ENCODE assay signal across 17 cellular contexts in genomic region chr11:41414771-41415440, GRCh38. TPM values are rescaled to one million over a fixed set of nuclear protein-coding genes. Genes with fewer than 3 reads are reported as not detected.
A peak's percentile ranks its signal among the peaks of the same experiment; 100 is the strongest.
DNase-seq lines count a peak whose midpoint lies in the region; ATAC-seq, FAIRE-seq and TF ChIP-seq lines count a peak whose summit lies in the region.
"Had no signal": no experiment of that assay in that cellular context is flagged by ENCODE, and none has a peak within 500 bp of the region (broad histone marks: within the 10 kb centered on the region; RNA-seq: fewer than 3 reads in every experiment).

No MANE protein-coding gene starts in this region.

- in situ Hi-C loops in GM12878 (cut with MboI), result no loop called here

- H3K4me1 ChIP-seq in MM.1S (ENCODE audit: low read length) (peaks cover 23% of the 10 kb centered on the region), OCI-LY3 (ENCODE audit: low read length) (peaks cover 29% of the 10 kb centered on the region), GM12878 (ENCODE audit: control insufficient read depth, insufficient read depth, low read length) (no peaks in the 10 kb centered on the region)

- H3K9me3 ChIP-seq in MM.1S (replicated peaks; ENCODE audit: insufficient read depth, low read length), result no peaks in the 10 kb centered on the region
- no peaks in the 10 kb centered on the region for H3K9me3 ChIP-seq in OCI-LY3 (ENCODE audit: insufficient read depth, low read length)
- H3K9me3 ChIP-seq in GM12878 (replicated peaks; ENCODE audit: control insufficient read depth, insufficient read depth, low read length), result no peaks in the 10 kb centered on the region
- H3K9me3 ChIP-seq: BLaER1 treated with 17β-estradiol and CSF1 and Interleukin-3, amounts not matched to agents 10 nM and 100 nM had no signal

- no peak for TF ChIP-seq POLR2A in GM12878 (IDR thresholded peaks at IDR 0.05; ENCODE audit: low read depth, low read length)

- no peak overlapping the region for H3K4me3 ChIP-seq in MM.1S (ENCODE audit: low read length)
- H3K4me3 ChIP-seq in OCI-LY3 (ENCODE audit: low read length), result no peak overlapping the region
- H3K4me3 ChIP-seq in GM12878, result no peak overlapping the region
- H3K4me3 ChIP-seq: BLaER1 treated with 17β-estradiol and CSF1 and Interleukin-3, amounts not matched to agents 10 nM and 100 nM had no signal

- H3K36me3 ChIP-seq in MM.1S (replicated peaks; ENCODE audit: insufficient read depth, low read length) (no peaks in the 10 kb centered on the region), OCI-LY3 (replicated peaks; ENCODE audit: low read depth, low read length) (no peaks in the 10 kb centered on the region), GM12878 (ENCODE audit: control insufficient read depth in 2 of 2, insufficient read depth in 2 of 2, low read length in 1 of 2) (no peaks in the 10 kb centered on the region)
- H3K36me3 ChIP-seq: BLaER1 treated with 17β-estradiol and CSF1 and Interleukin-3, amounts not matched to agents 10 nM and 100 nM had no signal

- POLR2A ChIA-PET in GM12878 (lab: Charles Lee), result interaction anchor here (1.6 kb wide), 1 partner anchor 11 kb away, joined by 4 read pairs; no protein-coding TSS in a partner anchor

- H3K9ac ChIP-seq in MM.1S (ENCODE audit: low read length) (no peak overlapping the region), OCI-LY3 (ENCODE audit: low read length) (no peak overlapping the region), GM12878 (ENCODE audit: control insufficient read depth, insufficient read depth, low read length) (no peak overlapping the region)
- H3K9ac ChIP-seq: BLaER1 treated with 17β-estradiol and CSF1 and Interleukin-3, amounts not matched to agents 10 nM and 100 nM had no signal

- H3K27me3 ChIP-seq in MM.1S (replicated peaks; ENCODE audit: insufficient read depth, low read length) (peaks cover 12% of the 10 kb centered on the region; the same call in 1 of the 2 replicates), OCI-LY3 (ENCODE audit: low read depth, low read length) (no peaks in the 10 kb centered on the region), GM12878 (replicated peaks in 1 of 2; ENCODE audit: control insufficient read depth in 2 of 2, insufficient read depth in 2 of 2, low read length in 1 of 2) (no peaks in the 10 kb centered on the region; a peak in 1 of 4 replicates)
- H3K27me3 ChIP-seq: BLaER1 treated with 17β-estradiol and CSF1 and Interleukin-3, amounts not matched to agents 10 nM and 100 nM had no signal

- ATAC-seq in GM12878 (no peak; the same call in 2 of the 3 replicates), HG02970 (IDR thresholded peaks at IDR 0.05; ENCODE audit: low FRiP score, unreplicated experiment) (no peak), GM21360 (IDR thresholded peaks at IDR 0.05; ENCODE audit: unreplicated experiment) (no peak)

- H4K20me1 ChIP-seq in MM.1S (ENCODE audit: insufficient read depth, low read length), result no peaks in the 10 kb centered on the region
- H4K20me1 ChIP-seq in OCI-LY3 (ENCODE audit: insufficient read depth, low read length), result no peaks in the 10 kb centered on the region
- no peaks in the 10 kb centered on the region for H4K20me1 ChIP-seq in GM12878 (ENCODE audit: control insufficient read depth, insufficient read depth)
- H4K20me1 ChIP-seq: BLaER1 treated with 17β-estradiol and CSF1 and Interleukin-3, amounts not matched to agents 10 nM and 100 nM had no signal

- TF ChIP-seq EP300 in GM12878 (IDR thresholded peaks at IDR 0.05; ENCODE audit: borderline replicate concordance in 1 of 2, control insufficient read depth in 1 of 2, low read depth in 2 of 2, low read length in 2 of 2), result no peak

- FAIRE-seq in GM12878 (lab: Jason Lieb, UNC), result no peak

- WGBS in GM12878 (ENCODE audit: insufficient coverage, insufficient replicate concordance, low lambda C conversion rate, missing lambda C conversion rate), result 2% methylated on average over 4 of the region's 4 CpGs

- SMC1A ChIA-PET in GM12878 (lab: Charles Lee; ENCODE audit: uncharacterized antibody, unreplicated experiment), result interaction anchor here (0.6 to 2.2 kb wide), 7 partner anchors 11 to 106 kb away, joined by 3 to 12 read pairs (median 4); no protein-coding TSS in a partner anchor

- no peak overlapping the region for H2AFZ ChIP-seq in MM.1S (ENCODE audit: low read length)
- H2AFZ ChIP-seq in OCI-LY3 (ENCODE audit: low read depth, low read length), result no peak overlapping the region
- no peak overlapping the region for H2AFZ ChIP-seq in GM12878 (ENCODE audit: control insufficient read depth, low read depth, low read length)

- peak overlapping the region; percentile 46; the same call in 1 of the 2 replicates for H3K4me2 ChIP-seq in MM.1S (ENCODE audit: low read depth, low read length)
- H3K4me2 ChIP-seq in OCI-LY3 (ENCODE audit: low read length), result peak overlapping the region; percentile 59
- H3K4me2 ChIP-seq in GM12878 (ENCODE audit: control insufficient read depth, insufficient read depth), result no peak overlapping the region
- H3K4me2 ChIP-seq: BLaER1 treated with 17β-estradiol and CSF1 and Interleukin-3, amounts not matched to agents 10 nM and 100 nM had no signal

- BruUV-seq in GM12878 (replicated peaks; lab: Mats Ljungman, UMichigan), result no TSS peak

- TF ChIP-seq RAD21 in GM12878 (IDR thresholded peaks at IDR 0.05; ENCODE audit: insufficient read depth, low read depth, low read length), result no peak

- H3K79me2 ChIP-seq in MM.1S (ENCODE audit: low read length) (no peaks in the 10 kb centered on the region), OCI-LY3 (ENCODE audit: low read length) (no peaks in the 10 kb centered on the region), GM12878 (ENCODE audit: control insufficient read depth, insufficient read depth, low read length) (no peaks in the 10 kb centered on the region)

- H3K27ac ChIP-seq in MM.1S (ENCODE audit: low read length) (no peak overlapping the region), OCI-LY3 (ENCODE audit: low read length) (no peak overlapping the region), GM12878 (ENCODE audit: control insufficient read depth, insufficient read depth) (no peak overlapping the region)
- H3K27ac ChIP-seq: 22Rv1; BLaER1 treated with 17β-estradiol and CSF1 and Interleukin-3, amounts not matched to agents 10 nM and 100 nM had no signal

- intact Hi-C loops in GM12878 (cut with micrococcal nuclease; ENCODE audit: unreplicated experiment), result loop anchor here (5.0 kb wide), 1 partner anchor 108 kb away; no protein-coding TSS in a partner anchor

- RAD21 ChIA-PET in GM12878 (lab: Charles Lee; ENCODE audit: unreplicated experiment), result interaction anchor here (1.2 to 2.3 kb wide), 5 partner anchors 11 to 94 kb away, joined by 3 to 15 read pairs (median 7); no protein-coding TSS in a partner anchor

- H3F3A ChIP-seq in MM.1S (ENCODE audit: insufficient read depth, low read length), result peaks cover 7% of the 10 kb centered on the region; the same call in 1 of the 2 replicates

- H3K9me2 ChIP-seq in MM.1S (replicated peaks; ENCODE audit: insufficient read depth, low read length), result no peaks in the 10 kb centered on the region

- CTCF ChIA-PET in GM12878 (lab: Yijun Ruan, JAX), result interaction anchor here (1.0 to 1.2 kb wide), 2 partner anchors 8 to 11 kb away, joined by 3 to 6 read pairs; no protein-coding TSS in a partner anchor

- DNase-seq in NCI-H1436 (lab: John Stamatoyannopoulos, UW) (peak; percentile 12), NCI-H1436 treated with DMSO at 0.1 percent for 48 hours (lab: John Stamatoyannopoulos, UW) (no peak), MM.1S (no peak), GM12878 (ENCODE audit: low read depth, low spot score) (no peak), GF-D8 (lab: John Stamatoyannopoulos, UW) (no peak)
- DNase-seq: AML-193; Calu3; CD4-positive, CD25-positive, alpha-beta regulatory T cell; DMS 273 treated with DMSO at 0.1 percent for 48 hours; H9 had no signal

- no peak for TF ChIP-seq CTCF in MM.1S (IDR thresholded peaks at IDR 0.05; ENCODE audit: low read length)
- TF ChIP-seq CTCF in OCI-LY3 (IDR thresholded peaks at IDR 0.05; ENCODE audit: low read depth, low read length), result no peak
- no peak for TF ChIP-seq CTCF in GM12878 (IDR thresholded peaks at IDR 0.05 in 2 of 3, conservative IDR thresholded peaks at IDR 0.05 in 1 of 3; ENCODE audit: control insufficient read depth in 2 of 3, extremely low read depth in 1 of 3, insufficient read depth in 1 of 3, low read depth in 3 of 3, low read length in 3 of 3)

TF ChIP-seq in GM12878, 131 proteins besides CTCF, POLR2A, EP300 and RAD21 (continues in another document):
- TF ChIP-seq ZNF274 (IDR thresholded peaks at IDR 0.05; ENCODE audit: insufficient read depth, insufficient read length) (no peak), CHD4 (IDR thresholded peaks at IDR 0.05) (no peak), YBX1 (IDR thresholded peaks at IDR 0.05) (no peak), RELA (IDR thresholded peaks at IDR 0.05; ENCODE audit: borderline replicate concordance, partially characterized antibody) (no peak), RBBP5 (conservative IDR thresholded peaks at IDR 0.05) (no peak), NR2F1 (conservative IDR thresholded peaks at IDR 0.05) (no peak)
- TF ChIP-seq, protein P1, sequence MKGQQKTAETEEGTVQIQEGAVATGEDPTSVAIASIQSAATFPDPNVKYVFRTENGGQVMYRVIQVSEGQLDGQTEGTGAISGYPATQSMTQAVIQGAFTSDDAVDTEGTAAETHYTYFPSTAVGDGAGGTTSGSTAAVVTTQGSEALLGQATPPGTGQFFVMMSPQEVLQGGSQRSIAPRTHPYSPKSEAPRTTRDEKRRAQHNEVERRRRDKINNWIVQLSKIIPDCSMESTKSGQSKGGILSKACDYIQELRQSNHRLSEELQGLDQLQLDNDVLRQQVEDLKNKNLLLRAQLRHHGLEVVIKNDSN (IDR thresholded peaks at IDR 0.05; ENCODE audit: borderline replicate concordance, extremely low read length, insufficient read depth, low read depth, low read length), result no peak

RNA-seq across cellular contexts. Expression of gene LRRC4C, which starts 44.5 kb away (rescaled TPM):
- total RNA-seq in GM12878 (2013; cell fraction: nucleolus; rRNA removed), result not detected in 2 replicates
- total RNA-seq in GM12878 (2014; rRNA removed), result not detected in 2 replicates
- not detected in 2 replicates for total RNA-seq in GM12878 (2014; rRNA removed; fragmentation: Illumina TruSeq; extraction: Trizol)
- total RNA-seq in GM12878 (2021), result not detected in 2 replicates
- not detected for polyA plus RNA-seq in GM12878 (2011; ENCODE audit: low read depth)
- 1.5 and 3.1 TPM in 2 replicates for polyA plus RNA-seq in GM12878 (2011; rRNA removed)
- polyA plus RNA-seq in GM12878 (2011; cell fraction: cytosol; rRNA removed), result 0.94 and 0.99 TPM in 2 replicates
- polyA plus RNA-seq in GM12878 (2011; cell fraction: nucleus; rRNA removed), result 3.3 and 4.4 TPM in 2 replicates
- polyA plus RNA-seq in GM12878 (2012), result 0.11 TPM in 1 of 2 replicates, not detected in the other
- not detected in 2 replicates for polyA plus RNA-seq in GM12878 (2014; fragmentation: Illumina TruSeq; extraction: Trizol)
- not detected for polyA plus RNA-seq in GM12878 (2014; fragmentation: Nextera tagmentation; extraction: Ambion mirVana)
- polyA plus RNA-seq in GM12878 (2014; rRNA removed), result not detected in 2 replicates
- polyA plus RNA-seq in GM12878 (2016; fragmentation: Nextera tagmentation; extraction: Ambion mirVana), result not detected
- polyA minus RNA-seq in GM12878 (2011; rRNA and poly(A)+ RNA removed), result 5.4 and 7.9 TPM in 2 replicates
- polyA minus RNA-seq in GM12878 (2011; cell fraction: cytosol; rRNA and poly(A)+ RNA removed), result 2.5 TPM in 1 of 2 replicates, not detected in the other
- 16.2 and 22.1 TPM in 2 replicates for polyA minus RNA-seq in GM12878 (2011; cell fraction: nucleus; rRNA and poly(A)+ RNA removed)
- total RNA-seq: Calu3; CD4-positive, CD25-positive, alpha-beta regulatory T cell; Daoy; HT-29 had no signal
- polyA plus RNA-seq: CD4-positive, CD25-positive, alpha-beta regulatory T cell had no signal
